8 cellular contexts compared by ENCODE assay signal in genomic region chr14:87952307-87953094, GRCh38. TPM values are rescaled to one million over a fixed set of nuclear protein-coding genes. Genes with fewer than 3 reads are reported as not detected.
DNase-seq lines count a peak whose midpoint lies in the region; ATAC-seq and TF ChIP-seq lines count a peak whose summit lies in the region.

No MANE protein-coding gene starts in this region.

- ATAC-seq in HG02588 (IDR thresholded peaks at IDR 0.05; ENCODE audit: unreplicated experiment) = peak; percentile 78
- peak; percentile 74 for ATAC-seq in HG03575 (IDR thresholded peaks at IDR 0.05; ENCODE audit: extremely low read depth, insufficient number of reproducible peaks, low FRiP score, unreplicated experiment)

- H3K4me3 ChIP-seq in neutrophil (ENCODE audit: low read depth in 1 of 2, low read length in 1 of 2) = no peak overlapping the region

- H3K4me1 Mint-ChIP-seq in activated CD4-positive, alpha-beta T cell treated with anti-CD3 and anti-CD28 coated beads, Interleukin-2, amount 10 ng/mL, durations not matched to agents 24 days and 14 days = peaks cover 17% of the 10 kb centered on the region
- H3K4me1 Mint-ChIP-seq in MCF 10A (ENCODE audit: insufficient read depth, unreplicated experiment) = no peaks in the 10 kb centered on the region

- no peaks in the 10 kb centered on the region for H3K9me3 ChIP-seq in neutrophil

- H3K27ac ChIP-seq in neutrophil = peak overlapping the region; percentile 30

- DNase-seq in activated CD4-positive, alpha-beta T cell treated with anti-CD3 and anti-CD28 coated beads, Interleukin-2, amount 10 ng/mL, durations not matched to agents 24 days and 14 days = peak; percentile 61
- no peak for DNase-seq in activated CD4-positive, alpha-beta T cell treated with anti-CD3 and anti-CD28 coated beads for 48 hours
- DNase-seq in MCF 10A (ENCODE audit: unreplicated experiment) (no peak), NCI-H1930 (lab: John Stamatoyannopoulos, UW) (no peak), DMS114 treated with DMSO at 0.1 percent for 48 hours (lab: John Stamatoyannopoulos, UW; ENCODE audit: unreplicated experiment) (no peak)

- CTCF ChIA-PET in MCF 10A (lab: Yijun Ruan, JAX) = interaction anchor here (0.6 to 1.2 kb wide), 2 partner anchors 17 to 695 kb away, joined by 4 read pairs; no protein-coding TSS in a partner anchor

- H3K9me3 Mint-ChIP-seq in activated CD4-positive, alpha-beta T cell treated with anti-CD3 and anti-CD28 coated beads, Interleukin-2, amount 10 ng/mL, durations not matched to agents 24 days and 14 days = no peaks in the 10 kb centered on the region
- H3K9me3 Mint-ChIP-seq in MCF 10A (ENCODE audit: unreplicated experiment) = no peaks in the 10 kb centered on the region

- H3K27me3 Mint-ChIP-seq in activated CD4-positive, alpha-beta T cell treated with anti-CD3 and anti-CD28 coated beads, Interleukin-2, amount 10 ng/mL, durations not matched to agents 24 days and 14 days = no peaks in the 10 kb centered on the region
- H3K27me3 Mint-ChIP-seq in MCF 10A (ENCODE audit: insufficient read depth, unreplicated experiment) = peaks cover 64% of the 10 kb centered on the region

- POLR2A ChIA-PET in MCF 10A (lab: Yijun Ruan, JAX) = no interaction called here

- H3K36me3 Mint-ChIP-seq in activated CD4-positive, alpha-beta T cell treated with anti-CD3 and anti-CD28 coated beads, Interleukin-2, amount 10 ng/mL, durations not matched to agents 24 days and 14 days (ENCODE audit: low read depth) = peaks cover 23% of the 10 kb centered on the region
- no peaks in the 10 kb centered on the region for H3K36me3 Mint-ChIP-seq in MCF 10A (ENCODE audit: insufficient read depth, unreplicated experiment)

- H3K27me3 ChIP-seq in neutrophil = no peaks in the 10 kb centered on the region

- H3K27ac Mint-ChIP-seq in activated CD4-positive, alpha-beta T cell treated with anti-CD3 and anti-CD28 coated beads, Interleukin-2, amount 10 ng/mL, durations not matched to agents 24 days and 14 days = no peak overlapping the region
- no peak overlapping the region for H3K27ac Mint-ChIP-seq in MCF 10A (ENCODE audit: low read depth, unreplicated experiment)

- no TSS peak for BruUV-seq in MCF 10A (replicated peaks; lab: Mats Ljungman, UMichigan)

- intact Hi-C loops in activated CD4-positive, alpha-beta T cell treated with anti-CD3 and anti-CD28 coated beads, Interleukin-2, amount 10 ng/mL, durations not matched to agents 24 days and 14 days (cut with micrococcal nuclease) = loop anchor here (5.0 kb wide), 1 partner anchor 55 kb away; the partner anchor contains the start of gene GPR65
- intact Hi-C loops in MCF 10A (cut with micrococcal nuclease) = no loop called here

- H3K36me3 ChIP-seq in neutrophil = peaks cover 34% of the 10 kb centered on the region

- H3K4me3 Mint-ChIP-seq in activated CD4-positive, alpha-beta T cell treated with anti-CD3 and anti-CD28 coated beads, Interleukin-2, amount 10 ng/mL, durations not matched to agents 24 days and 14 days = peak overlapping the region; percentile 67
- no peak overlapping the region for H3K4me3 Mint-ChIP-seq in MCF 10A (ENCODE audit: unreplicated experiment)

- TF ChIP-seq CTCF in neutrophil (IDR thresholded peaks at IDR 0.05) = no peak
- no peak for TF ChIP-seq CTCF in MCF 10A (IDR thresholded peaks at IDR 0.05; ENCODE audit: unreplicated experiment)

- peaks cover 14 to 27% of the 10 kb centered on the region in 2 experiments for H3K4me1 ChIP-seq in neutrophil (ENCODE audit: control insufficient read depth in 1 of 2, insufficient read depth in 1 of 2, low read depth in 1 of 2, low read length in 1 of 2)

RNA-seq across cellular contexts. Expression of gene GALC, which starts 40.5 kb away (rescaled TPM):
- total RNA-seq in activated CD4-positive, alpha-beta T cell treated with anti-CD3 and anti-CD28 coated beads, Interleukin-2, amount 10 ng/mL, durations not matched to agents 24 days and 14 days = 7.3 and 9.3 TPM in 2 replicates
- 1.0 and 3.7 TPM in 2 replicates for total RNA-seq in MCF 10A (2022)

RNA-seq across cellular contexts. Expression of gene GPR65, which starts 52.4 kb away (rescaled TPM):
- 8.1 and 8.3 TPM in 2 replicates for total RNA-seq in activated CD4-positive, alpha-beta T cell treated with anti-CD3 and anti-CD28 coated beads, Interleukin-2, amount 10 ng/mL, durations not matched to agents 24 days and 14 days
- not detected in 2 replicates for total RNA-seq in MCF 10A (2022)
